In genomic region chr5:180670157-180670556, GRCh38 we compare ENCODE assay signal across 1 cellular context.
TF ChIP-seq lines count a peak whose summit lies in the region.

No MANE protein-coding gene starts in this region.

TF ChIP-seq in K562, 482 proteins besides CTCF, POLR2A, EP300 and RAD21 (continued from another document):
- TF ChIP-seq MGA (IDR thresholded peaks at IDR 0.05) = no peak
- TF ChIP-seq TAF7 (tag; IDR thresholded peaks at IDR 0.05) = no peak
- TF ChIP-seq RBFOX2 (IDR thresholded peaks at IDR 0.05; ENCODE audit: low read depth, low read length) = no peak
- no peak for TF ChIP-seq ZNF232 (CRISPR knock-in tag; IDR thresholded peaks at IDR 0.05)
- no peak for TF ChIP-seq HOXB6 (CRISPR knock-in tag; IDR thresholded peaks at IDR 0.05; ENCODE audit: borderline replicate concordance)
- TF ChIP-seq PTBP1 (IDR thresholded peaks at IDR 0.05; ENCODE audit: low read depth, low read length) = no peak
- TF ChIP-seq NRF1 (conservative IDR thresholded peaks at IDR 0.05 in 1 of 2, IDR thresholded peaks at IDR 0.05 in 1 of 2) = no peak
- TF ChIP-seq NFXL1 (CRISPR knock-in tag; IDR thresholded peaks at IDR 0.05) = no peak
- peak; percentile 77 for TF ChIP-seq NCOA4 (IDR thresholded peaks at IDR 0.05; ENCODE audit: partially characterized antibody)
- TF ChIP-seq RFX1 (IDR thresholded peaks at IDR 0.05) = no peak
- TF ChIP-seq BRF2 (IDR thresholded peaks at IDR 0.05; ENCODE audit: borderline replicate concordance, insufficient read depth, insufficient read length) = no peak
- no peak for TF ChIP-seq JUND (IDR thresholded peaks at IDR 0.05; ENCODE audit: borderline replicate concordance, low read depth, low read length)
- TF ChIP-seq JUND (tag; IDR thresholded peaks at IDR 0.05; ENCODE audit: borderline replicate concordance, low read depth, low read length) = no peak
- no peak for TF ChIP-seq PPARD (CRISPR knock-in tag; IDR thresholded peaks at IDR 0.05)
- TF ChIP-seq HINFP (tag; conservative IDR thresholded peaks at IDR 0.05; ENCODE audit: low read depth) = no peak
- no peak; the same call in 1 of the 2 replicates for TF ChIP-seq TOE1 (IDR thresholded peaks at IDR 0.05; ENCODE audit: borderline replicate concordance)
- no peak for TF ChIP-seq TOE1 (CRISPR knock-in tag; IDR thresholded peaks at IDR 0.05; ENCODE audit: borderline replicate concordance, low read depth)
- no peak for TF ChIP-seq CREM (IDR thresholded peaks at IDR 0.05; ENCODE audit: low read depth)
- no peak for TF ChIP-seq WHSC1 (IDR thresholded peaks at IDR 0.05; ENCODE audit: low read length)
- TF ChIP-seq ZNF778 (CRISPR knock-in tag; IDR thresholded peaks at IDR 0.05) = no peak
- peak; percentile 78 for TF ChIP-seq ARHGAP35 (IDR thresholded peaks at IDR 0.05; ENCODE audit: partially characterized antibody)
- TF ChIP-seq ZNF398 (CRISPR knock-in tag; IDR thresholded peaks at IDR 0.05) = no peak
- TF ChIP-seq KDM2B (CRISPR knock-in tag; IDR thresholded peaks at IDR 0.05) = no peak
- TF ChIP-seq ASH1L (IDR thresholded peaks at IDR 0.05; ENCODE audit: borderline replicate concordance, low read depth, partially characterized antibody) = peak; percentile 45
- no peak for TF ChIP-seq ZNF644 (tag; IDR thresholded peaks at IDR 0.05; ENCODE audit: low read depth)
- TF ChIP-seq CREB5 (CRISPR knock-in tag; IDR thresholded peaks at IDR 0.05) = no peak
- no peak for TF ChIP-seq FOS (IDR thresholded peaks at IDR 0.05; ENCODE audit: extremely low read depth, insufficient read length)
- TF ChIP-seq TSC22D4 (tag; IDR thresholded peaks at IDR 0.05) = no peak
- no peak for TF ChIP-seq SNRNP70 (optimal IDR thresholded peaks at IDR 0.05; ENCODE audit: low read depth, low read length)
- peak; percentile 50; the same call in 1 of the 2 replicates for TF ChIP-seq ZBTB5 (IDR thresholded peaks at IDR 0.05)
